ENCODE assay signal across 28 cellular contexts in genomic region chr3:152540120-152540519, GRCh38.
"Had no signal": no experiment of that assay in that cellular context is flagged by ENCODE, and none has a peak within 500 bp of the region (broad histone marks: within the 10 kb centered on the region; RNA-seq: fewer than 3 reads in every experiment).

No MANE protein-coding gene starts in this region.

- H3K4me3 ChIP-seq: stomach, suprapubic skin, testis, thoracic aorta, thyroid gland, tibial artery, tibial nerve, transverse colon, upper lobe of left lung, upper lobe of right lung, uterus, vagina had no signal

- H3K27ac ChIP-seq: stomach, suprapubic skin, testis, thoracic aorta, thyroid gland, tibial artery, tibial nerve, transverse colon, upper lobe of left lung, upper lobe of right lung, uterus, vagina had no signal

- H3K4me1 Mint-ChIP-seq: stimulated activated effector memory CD8-positive, alpha-beta T cell treated with anti-CD3 and anti-CD28 coated beads, Interleukin-12 subunit alpha, Interleukin-12 subunit beta, amount 100 ng/mL, for 72 hours; stimulated activated memory B cell treated with anti-CD40 and anti-IgM and Interleukin-4, amounts not matched to agents 10 μg/mL and 1 μg/mL and 100 μg/mL, for 72 hours; stimulated activated naive CD8-positive, alpha-beta T cell treated with anti-CD3 and anti-CD28 coated beads, Interleukin-15, amount 100 ng/mL, for 72 hours had no signal

- H3K36me3 Mint-ChIP-seq: stimulated activated effector memory CD8-positive, alpha-beta T cell treated with anti-CD3 and anti-CD28 coated beads, Interleukin-12 subunit alpha, Interleukin-12 subunit beta, amount 100 ng/mL, for 72 hours; type B pancreatic cell had no signal

- ATAC-seq: stimulated activated memory B cell treated with anti-CD40 and anti-IgM and Interleukin-4, amounts not matched to agents 10 μg/mL and 1 μg/mL and 100 μg/mL, for 72 hours; stimulated activated naive CD8-positive, alpha-beta T cell treated with anti-CD3 and anti-CD28 coated beads, Interleukin-15, amount 100 ng/mL, for 72 hours; stimulated activated naive CD8-positive, alpha-beta T cell treated with anti-CD3 and anti-CD28 coated beads, Interleukin-15, Interleukin-2, amounts not matched to agents 100 U/mL and 50 U/mL, for 24 hours had no signal

- H3K27me3 Mint-ChIP-seq: type B pancreatic cell had no signal

- H3K27me3 ChIP-seq: stomach, suprapubic skin, testis, thyroid gland, tibial artery, tibial nerve, transverse colon, upper lobe of left lung, upper lobe of right lung, uterus, vagina had no signal

- H3K9me3 Mint-ChIP-seq: stimulated activated effector memory CD8-positive, alpha-beta T cell treated with anti-CD3 and anti-CD28 coated beads, Interleukin-12 subunit alpha, Interleukin-12 subunit beta, amount 100 ng/mL, for 72 hours; type B pancreatic cell had no signal

- FAIRE-seq: urothelium cell line had no signal

- H3K27ac Mint-ChIP-seq: stimulated activated effector memory CD8-positive, alpha-beta T cell treated with anti-CD3 and anti-CD28 coated beads, Interleukin-12 subunit alpha, Interleukin-12 subunit beta, amount 100 ng/mL, for 72 hours; stimulated activated memory B cell treated with anti-CD40 and anti-IgM and Interleukin-4, amounts not matched to agents 10 μg/mL and 1 μg/mL and 100 μg/mL, for 72 hours; stimulated activated naive CD8-positive, alpha-beta T cell treated with anti-CD3 and anti-CD28 coated beads, Interleukin-15, amount 100 ng/mL, for 72 hours; stimulated activated naive CD8-positive, alpha-beta T cell treated with anti-CD3 and anti-CD28 coated beads, Interleukin-15, Interleukin-2, amounts not matched to agents 100 ng/mL and 50 ng/mL, for 24 hours; type B pancreatic cell had no signal

- H3K4me1 ChIP-seq: stomach, suprapubic skin, testis, thyroid gland, tibial artery, tibial nerve, transverse colon, upper lobe of left lung, upper lobe of right lung, uterus, vagina had no signal

- H3K36me3 ChIP-seq: stomach, suprapubic skin, thoracic aorta, thyroid gland, tibial artery, tibial nerve, transverse colon, upper lobe of left lung, upper lobe of right lung, uterus, vagina had no signal

- DNase-seq: stimulated activated CD4-positive, alpha-beta T cell treated with anti-CD3 and anti-CD28 coated beads, Interleukin-2, amount 100 ng/mL, for 48 hours; stimulated activated CD4-positive, alpha-beta T cell treated with anti-CD3 and anti-CD28 coated beads, Interleukin-4, amount 100 ng/mL, for 1 hour; stimulated activated CD4-positive, alpha-beta T cell treated with anti-CD3 and anti-CD28 coated beads, Interleukin-4, amount 100 ng/mL, for 24 hours; stimulated activated CD4-positive, alpha-beta T cell treated with anti-CD3 and anti-CD28 coated beads, Interleukin-4, amount 100 ng/mL, for 4 hours; stimulated activated CD8-positive, alpha-beta memory T cell treated with anti-CD3 and anti-CD28 coated beads, Interleukin-4, amount 100 ng/mL, for 48 hours; stimulated activated naive CD4-positive, alpha-beta T cell; stimulated activated naive CD4-positive, alpha-beta T cell treated with Interleukin-2 at 50 U/mL for 16 hours; stimulated activated naive CD8-positive, alpha-beta T cell treated with anti-CD3 and anti-CD28 coated beads, Interleukin-15, amount 100 ng/mL, for 72 hours; stimulated activated naive CD8-positive, alpha-beta T cell treated with anti-CD3 and anti-CD28 coated beads, Interleukin-15, Interleukin-2, amounts not matched to agents 100 U/mL and 50 U/mL, for 24 hours; stomach; substantia nigra; testis; thyroid gland; tibial artery; transverse colon; trophoblast cell; upper lobe of left lung; upper lobe of right lung; uterus had no signal

- H3K9me3 ChIP-seq: suprapubic skin, testis, transverse colon, upper lobe of left lung, upper lobe of right lung, vagina had no signal

- H3K4me3 Mint-ChIP-seq: stimulated activated effector memory CD8-positive, alpha-beta T cell treated with anti-CD3 and anti-CD28 coated beads, Interleukin-12 subunit alpha, Interleukin-12 subunit beta, amount 100 ng/mL, for 72 hours; stimulated activated memory B cell treated with anti-CD40 and anti-IgM and Interleukin-4, amounts not matched to agents 10 μg/mL and 1 μg/mL and 100 μg/mL, for 72 hours; stimulated activated naive CD8-positive, alpha-beta T cell treated with anti-CD3 and anti-CD28 coated beads, Interleukin-15, amount 100 ng/mL, for 72 hours; stimulated activated naive CD8-positive, alpha-beta T cell treated with anti-CD3 and anti-CD28 coated beads, Interleukin-15, Interleukin-2, amounts not matched to agents 100 ng/mL and 50 ng/mL, for 24 hours; type B pancreatic cell had no signal
